15 cellular contexts compared by ENCODE assay signal in the genomic region with DNA sequence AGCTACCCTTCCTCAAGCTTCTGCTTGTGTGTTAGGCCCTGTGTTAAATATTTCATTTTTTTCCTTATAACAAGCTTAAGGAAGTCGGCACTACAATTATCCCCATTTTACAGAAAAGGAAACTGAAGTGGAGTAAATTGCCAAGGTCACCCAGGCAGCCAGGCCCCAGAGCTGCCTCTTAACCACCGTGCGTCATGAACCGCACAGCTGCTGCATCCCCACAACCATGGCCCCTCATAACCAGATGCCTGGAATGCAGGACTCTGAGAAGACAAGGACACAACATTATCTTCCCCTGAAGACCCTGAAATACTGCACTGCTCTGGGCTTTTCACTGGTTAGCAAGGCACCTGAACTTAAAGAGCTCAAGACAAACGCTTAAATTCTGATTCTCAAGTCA. TPM values are rescaled to one million over a fixed set of nuclear protein-coding genes. Genes with fewer than 3 reads are reported as not detected.
A peak's percentile ranks its signal among the peaks of the same experiment; 100 is the strongest.
DNase-seq lines count a peak whose midpoint lies in the region; ATAC-seq and TF ChIP-seq lines count a peak whose summit lies in the region.
"Had no signal": no experiment of that assay in that cellular context is flagged by ENCODE, and none has a peak within 500 bp of the region (broad histone marks: within the 10 kb centered on the region; RNA-seq: fewer than 3 reads in every experiment).

No MANE protein-coding gene starts in this region.

- DNase-seq in WTC11 (ENCODE audit: low spot score) = no peak
- no peak for DNase-seq in glutamatergic neuron
- no peak for DNase-seq in HPDE6-E6E7 (ENCODE audit: extremely low spot score)
- DNase-seq in activated T-cell treated with anti-CD3 and anti-CD28 coated beads for 4 hours = no peak
- no peak for DNase-seq in HuH-7.5 (ENCODE audit: low spot score)
- no peak for DNase-seq in NCI-H2081 (lab: John Stamatoyannopoulos, UW)
- DNase-seq: activated CD8-positive, alpha-beta memory T cell treated with anti-CD3 and anti-CD28 coated beads, Interleukin-2, amount 50 U/mL, for 4 hours; adrenal gland; CD4-positive, alpha-beta memory T cell; KG1; kidney glomerular epithelial cell; NCI-H187; nephron progenitor cell had no signal

- H3K36me3 Mint-ChIP-seq in WTC11 (peaks cover 8% of the 10 kb centered on the region; the same call in 1 of the 2 replicates), glutamatergic neuron (ENCODE audit: unreplicated experiment) (no peaks in the 10 kb centered on the region)

- CTCF ChIA-PET in WTC11 (lab: Charles Lee) = interaction anchor here (0.6 to 1.1 kb wide), 2 partner anchors 15 to 336 kb away, joined by 3 read pairs; no protein-coding TSS in a partner anchor

- peak overlapping the region; percentile 71 to 97 (median 93) for H3K4me2 ChIP-seq in BLaER1 treated with 17β-estradiol and CSF1 and Interleukin-3, amounts not matched to agents 10 nM and 100 nM

- no peaks in the 10 kb centered on the region for H3K27me3 ChIP-seq in BLaER1 treated with 17β-estradiol and CSF1 and Interleukin-3, amounts not matched to agents 10 nM and 100 nM
- H3K27me3 ChIP-seq: adrenal gland had no signal

- peaks cover 0 to 20% (median 0%) of the 10 kb centered on the region in 11 experiments; a peak in 6 of 22 replicates for H4K20me1 ChIP-seq in BLaER1 treated with 17β-estradiol and CSF1 and Interleukin-3, amounts not matched to agents 10 nM and 100 nM

- H3K9ac ChIP-seq in BLaER1 treated with 17β-estradiol and CSF1 and Interleukin-3, amounts not matched to agents 10 nM and 100 nM = peak overlapping the region in 8 of 11 experiments; percentile 40 to 79 (median 74); a peak in 13 of 22 replicates

- ATAC-seq in WTC11 = no peak

- no peaks in the 10 kb centered on the region for H3K9me3 ChIP-seq in BLaER1 treated with 17β-estradiol and CSF1 and Interleukin-3, amounts not matched to agents 10 nM and 100 nM (replicated peaks in 1 of 11)
- H3K9me3 ChIP-seq: adrenal gland had no signal

- peak overlapping the region in 2 of 10 experiments; percentile 42 to 49; a peak in 2 of 20 replicates for H3K4me3 ChIP-seq in BLaER1 treated with 17β-estradiol and CSF1 and Interleukin-3, amounts not matched to agents 10 nM and 100 nM
- H3K4me3 ChIP-seq in skin epidermis = no peak overlapping the region
- H3K4me3 ChIP-seq: adrenal gland had no signal

- H3K4me1 ChIP-seq in BLaER1 treated with 17β-estradiol and CSF1 and Interleukin-3, amounts not matched to agents 10 nM and 100 nM = peaks cover 91 to 100% (median 100%) of the 10 kb centered on the region in 10 experiments
- H3K4me1 ChIP-seq: adrenal gland had no signal

- H3K27ac ChIP-seq in BLaER1 treated with 17β-estradiol and CSF1 and Interleukin-3, amounts not matched to agents 10 nM and 100 nM = peak overlapping the region in 10 of 11 experiments; percentile 4 to 87 (median 80); a peak in 19 of 22 replicates
- H3K27ac ChIP-seq in skin epidermis = peak overlapping the region in 14 of 21 experiments; percentile 25 to 85 (median 64)
- H3K27ac ChIP-seq: adrenal gland had no signal

- POLR2A ChIA-PET in WTC11 (lab: Charles Lee) = interaction anchor here (0.9 kb wide), 1 partner anchor 9 kb away, joined by 3 read pairs; no protein-coding TSS in a partner anchor

- peaks cover 77% of the 10 kb centered on the region for H3K4me1 Mint-ChIP-seq in WTC11
- H3K4me1 Mint-ChIP-seq in glutamatergic neuron (ENCODE audit: low read depth, unreplicated experiment) = peaks cover 49% of the 10 kb centered on the region

- H3K9me3 Mint-ChIP-seq in WTC11 (no peaks in the 10 kb centered on the region), glutamatergic neuron (ENCODE audit: unreplicated experiment) (peaks cover 10% of the 10 kb centered on the region)
- H3K9me3 Mint-ChIP-seq: CD4-positive, alpha-beta memory T cell; nephron progenitor cell had no signal

- no peak for TF ChIP-seq CTCF in WTC11 (IDR thresholded peaks at IDR 0.05)
- no peak for TF ChIP-seq CTCF in glutamatergic neuron (IDR thresholded peaks at IDR 0.05; ENCODE audit: partially characterized antibody, unreplicated experiment)

- no peaks in the 10 kb centered on the region for H3K27me3 Mint-ChIP-seq in WTC11 (ENCODE audit: low read depth)
- no peaks in the 10 kb centered on the region for H3K27me3 Mint-ChIP-seq in glutamatergic neuron (ENCODE audit: unreplicated experiment)
- H3K27me3 Mint-ChIP-seq: CD4-positive, alpha-beta memory T cell had no signal

- H3K4me3 Mint-ChIP-seq in WTC11 (no peak overlapping the region), glutamatergic neuron (ENCODE audit: unreplicated experiment) (no peak overlapping the region)
- H3K4me3 Mint-ChIP-seq: nephron progenitor cell had no signal

- H3K27ac Mint-ChIP-seq in WTC11 = peak overlapping the region; percentile 96
- peak overlapping the region; percentile 96 for H3K27ac Mint-ChIP-seq in glutamatergic neuron (ENCODE audit: unreplicated experiment)
- H3K27ac Mint-ChIP-seq: nephron progenitor cell had no signal

- H3K36me3 ChIP-seq in BLaER1 treated with 17β-estradiol and CSF1 and Interleukin-3, amounts not matched to agents 10 nM and 100 nM = no peaks in the 10 kb centered on the region
- H3K36me3 ChIP-seq: adrenal gland had no signal

TF ChIP-seq in WTC11, 78 proteins besides CTCF, POLR2A, EP300 and RAD21:
- no peak for TF ChIP-seq ZNF423 (CRISPR knock-in tag; IDR thresholded peaks at IDR 0.05)
- TF ChIP-seq CREB1 (CRISPR knock-in tag; IDR thresholded peaks at IDR 0.05) = no peak
- TF ChIP-seq STAT6 (CRISPR knock-in tag; conservative IDR thresholded peaks at IDR 0.05; ENCODE audit: low read depth) = no peak
TF ChIP-seq in WTC11: peak in this region for 0.

RNA-seq across cellular contexts. Expression of gene LRIG1, which starts 14.6 kb away (rescaled TPM):
- total RNA-seq in WTC11 (2021) = 105 to 109 TPM (median 108 TPM) in 3 replicates
- 30.2 TPM for total RNA-seq in glutamatergic neuron (ENCODE audit: unreplicated experiment)
